9 cellular contexts compared by ENCODE assay signal in genomic region chr4:19631814-19632213, GRCh38.
"Had no signal": no experiment of that assay in that cellular context is flagged by ENCODE, and none has a peak within 500 bp of the region (broad histone marks: within the 10 kb centered on the region; RNA-seq: fewer than 3 reads in every experiment).

No MANE protein-coding gene starts in this region.

- H3K36me3 ChIP-seq: HAP-1 had no signal

- FAIRE-seq: HTR-8/SVneo, K562 had no signal

- H3K4me1 ChIP-seq: HAP-1 had no signal

- H3K4me3 ChIP-seq: GM23248, HAP-1, K562 had no signal

- H3K9me3 ChIP-seq: HAP-1 had no signal

- H3K27ac ChIP-seq: GM23248 had no signal

- DNase-seq: GM23248, GOT3, H7, IMR-90, KG1 had no signal

- ATAC-seq: HCT116, K562 had no signal
